In the genomic region with DNA sequence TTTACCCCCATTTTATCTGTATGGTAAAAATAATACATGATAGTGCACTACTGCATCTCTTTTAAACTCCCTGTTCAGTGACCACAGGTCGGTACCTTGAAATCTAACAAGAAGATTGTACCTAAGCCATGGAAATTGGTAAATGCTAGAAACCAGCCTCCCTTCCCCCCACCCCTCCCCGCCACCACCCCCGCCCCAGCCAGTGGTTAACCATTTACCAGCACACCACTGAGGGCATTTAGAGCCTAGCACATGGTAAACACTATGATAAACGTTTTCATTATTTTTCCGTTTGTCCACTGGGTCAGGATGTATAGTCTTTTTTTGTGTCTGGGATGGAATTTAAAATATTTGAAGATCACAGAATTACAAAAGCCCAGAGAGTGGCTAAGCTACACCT, we compare ENCODE assay signal across 1 cellular context.
TF ChIP-seq lines count a peak whose summit lies in the region.

No MANE protein-coding gene starts in this region.

TF ChIP-seq in HepG2, 621 proteins besides CTCF, POLR2A, EP300 and RAD21:
- no peak for TF ChIP-seq IKZF4 (CRISPR knock-in tag; IDR thresholded peaks at IDR 0.05; ENCODE audit: borderline replicate concordance, low read depth, not compliant biosample characterization)
- TF ChIP-seq U2AF1 (optimal IDR thresholded peaks at IDR 0.05; ENCODE audit: low read depth, low read length): no peak
- no peak for TF ChIP-seq SPEN (CRISPR knock-in tag; IDR thresholded peaks at IDR 0.05; ENCODE audit: low read depth)
- no peak for TF ChIP-seq NFRKB (IDR thresholded peaks at IDR 0.05)
- no peak for TF ChIP-seq ZNF83 (CRISPR knock-in tag; IDR thresholded peaks at IDR 0.05; ENCODE audit: borderline replicate concordance)
- TF ChIP-seq RBM39 (IDR thresholded peaks at IDR 0.05; ENCODE audit: low read depth, low read length, poor library complexity, severe bottlenecking): no peak
- TF ChIP-seq, protein P1, sequence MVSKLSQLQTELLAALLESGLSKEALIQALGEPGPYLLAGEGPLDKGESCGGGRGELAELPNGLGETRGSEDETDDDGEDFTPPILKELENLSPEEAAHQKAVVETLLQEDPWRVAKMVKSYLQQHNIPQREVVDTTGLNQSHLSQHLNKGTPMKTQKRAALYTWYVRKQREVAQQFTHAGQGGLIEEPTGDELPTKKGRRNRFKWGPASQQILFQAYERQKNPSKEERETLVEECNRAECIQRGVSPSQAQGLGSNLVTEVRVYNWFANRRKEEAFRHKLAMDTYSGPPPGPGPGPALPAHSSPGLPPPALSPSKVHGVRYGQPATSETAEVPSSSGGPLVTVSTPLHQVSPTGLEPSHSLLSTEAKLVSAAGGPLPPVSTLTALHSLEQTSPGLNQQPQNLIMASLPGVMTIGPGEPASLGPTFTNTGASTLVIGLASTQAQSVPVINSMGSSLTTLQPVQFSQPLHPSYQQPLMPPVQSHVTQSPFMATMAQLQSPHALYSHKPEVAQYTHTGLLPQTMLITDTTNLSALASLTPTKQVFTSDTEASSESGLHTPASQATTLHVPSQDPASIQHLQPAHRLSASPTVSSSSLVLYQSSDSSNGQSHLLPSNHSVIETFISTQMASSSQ (IDR thresholded peaks at IDR 0.05; ENCODE audit: low read depth): peak; percentile 49; the same call in 1 of the 2 replicates
- TF ChIP-seq, protein P1 (CRISPR knock-in tag; IDR thresholded peaks at IDR 0.05; ENCODE audit: borderline replicate concordance): no peak
- no peak for TF ChIP-seq SP4 (CRISPR knock-in tag; IDR thresholded peaks at IDR 0.05)
